Comparison of ENCODE assay signal across 9 cellular contexts in the genomic region with DNA sequence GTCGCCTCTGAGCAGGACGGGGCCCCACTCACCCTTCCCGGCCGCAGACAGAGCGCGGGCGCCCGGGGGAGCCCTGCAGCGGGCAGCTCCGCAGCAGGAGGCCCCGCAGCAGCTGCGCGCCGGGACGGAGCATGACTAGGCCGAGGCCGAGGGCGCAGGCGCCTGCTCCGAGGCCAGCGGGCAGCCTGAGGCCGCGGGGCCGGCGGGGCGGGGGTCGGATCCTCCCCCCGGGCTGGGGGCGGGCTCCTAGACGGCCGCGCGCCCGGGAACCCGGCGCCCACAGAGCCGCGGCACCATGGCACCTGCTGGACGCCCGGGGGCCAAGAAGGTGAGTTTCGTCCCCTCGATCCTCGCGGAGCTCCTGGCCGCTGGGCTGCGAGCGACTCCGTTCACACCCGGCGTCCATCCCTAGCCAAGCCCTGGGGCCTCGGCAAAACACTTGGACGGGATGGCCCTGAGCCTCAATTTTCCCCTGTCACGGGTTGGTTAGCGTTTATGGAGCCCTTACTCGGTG. TPM values are rescaled to one million over a fixed set of nuclear protein-coding genes. Genes with fewer than 3 reads are reported as not detected.
DNase-seq lines count a peak whose midpoint lies in the region; ATAC-seq and TF ChIP-seq lines count a peak whose summit lies in the region.
"Had no signal": no experiment of that assay in that cellular context is flagged by ENCODE, and none has a peak within 500 bp of the region (broad histone marks: within the 10 kb centered on the region; RNA-seq: fewer than 3 reads in every experiment).

A gene with protein sequence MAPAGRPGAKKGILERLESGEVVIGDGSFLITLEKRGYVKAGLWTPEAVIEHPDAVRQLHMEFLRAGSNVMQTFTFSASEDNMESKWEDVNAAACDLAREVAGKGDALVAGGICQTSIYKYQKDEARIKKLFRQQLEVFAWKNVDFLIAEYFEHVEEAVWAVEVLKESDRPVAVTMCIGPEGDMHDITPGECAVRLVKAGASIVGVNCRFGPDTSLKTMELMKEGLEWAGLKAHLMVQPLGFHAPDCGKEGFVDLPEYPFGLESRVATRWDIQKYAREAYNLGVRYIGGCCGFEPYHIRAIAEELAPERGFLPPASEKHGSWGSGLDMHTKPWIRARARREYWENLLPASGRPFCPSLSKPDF (plus strand): TSS at position 280 of the 514 bp plus-strand sequence. CDS start 16 bp downstream, at position 296.
A gene (minus strand): TSS at position 187 of the 514 bp plus-strand sequence. CDS start 54 bp downstream, at position 133.

- intact Hi-C loops in left cardiac atrium (cut with DNase I), result no loop called here

- peaks cover under 1% of the 10 kb centered on the region for H3K4me1 Mint-ChIP-seq in activated naive CD8-positive, alpha-beta T cell treated with anti-CD3 and anti-CD28 coated beads, Interleukin-2, amount 50 U/mL, for 24 hours
- peaks cover 3% of the 10 kb centered on the region for H3K4me1 Mint-ChIP-seq in activated CD4-positive, alpha-beta T cell treated with anti-CD3 and anti-CD28 coated beads, Interleukin-2, amount 10 ng/mL, durations not matched to agents 7 days and 5 days

- peak within 1 kb of the TSS; percentile 44 for H3K4me3 ChIP-seq in retinal pigment epithelial cell (ENCODE audit: low read length)

- no peak within 1 kb of the TSS for H3K4me3 Mint-ChIP-seq in activated naive CD8-positive, alpha-beta T cell treated with anti-CD3 and anti-CD28 coated beads, Interleukin-2, amount 50 U/mL, for 24 hours
- no peak within 1 kb of the TSS for H3K4me3 Mint-ChIP-seq in activated CD4-positive, alpha-beta T cell treated with anti-CD3 and anti-CD28 coated beads, Interleukin-2, amount 10 ng/mL, durations not matched to agents 7 days and 5 days

- POLR2A ChIA-PET in activated CD4-positive, alpha-beta T cell treated with anti-CD3 and anti-CD28 coated beads, Interleukin-2, amount 10 ng/mL, durations not matched to agents 7 days and 5 days (lab: Charles Lee), result no interaction called here

- peaks cover 36% of the 10 kb centered on the region for H3K27me3 Mint-ChIP-seq in activated naive CD8-positive, alpha-beta T cell treated with anti-CD3 and anti-CD28 coated beads, Interleukin-2, amount 50 U/mL, for 24 hours
- H3K27me3 Mint-ChIP-seq in activated CD4-positive, alpha-beta T cell treated with anti-CD3 and anti-CD28 coated beads, Interleukin-2, amount 10 ng/mL, durations not matched to agents 7 days and 5 days, result peaks cover 46% of the 10 kb centered on the region

- CTCF ChIA-PET in activated CD4-positive, alpha-beta T cell treated with anti-CD3 and anti-CD28 coated beads, Interleukin-2, amount 10 ng/mL, durations not matched to agents 7 days and 5 days (lab: Charles Lee), result no interaction called here

- TF ChIP-seq CTCF in retinal pigment epithelial cell (conservative IDR thresholded peaks at IDR 0.05; ENCODE audit: low read depth, low read length), result no peak

- no peaks in the 10 kb centered on the region for H3K36me3 Mint-ChIP-seq in activated naive CD8-positive, alpha-beta T cell treated with anti-CD3 and anti-CD28 coated beads, Interleukin-2, amount 50 U/mL, for 24 hours (ENCODE audit: low read depth)
- H3K36me3 Mint-ChIP-seq in activated CD4-positive, alpha-beta T cell treated with anti-CD3 and anti-CD28 coated beads, Interleukin-2, amount 10 ng/mL, durations not matched to agents 7 days and 5 days (ENCODE audit: low read depth), result no peaks in the 10 kb centered on the region

- peak; percentile 70 for DNase-seq in EH (ENCODE audit: low read depth)
- DNase-seq in activated naive CD8-positive, alpha-beta T cell treated with anti-CD3 and anti-CD28 coated beads, Interleukin-2, amount 50 U/mL, for 24 hours, result peak; percentile 13
- DNase-seq in left cardiac atrium, result peak; percentile 61
- no peak for DNase-seq in retinal pigment epithelial cell (ENCODE audit: low read depth)
- DNase-seq in activated CD4-positive, alpha-beta T cell treated with anti-CD3 and anti-CD28 coated beads, Interleukin-2, amount 10 ng/mL, durations not matched to agents 7 days and 5 days, result no peak
- DNase-seq: DND-41 had no signal

- no peak within 1 kb of the TSS for H3K27ac Mint-ChIP-seq in activated naive CD8-positive, alpha-beta T cell treated with anti-CD3 and anti-CD28 coated beads, Interleukin-2, amount 50 U/mL, for 24 hours
- H3K27ac Mint-ChIP-seq in activated CD4-positive, alpha-beta T cell treated with anti-CD3 and anti-CD28 coated beads, Interleukin-2, amount 10 ng/mL, durations not matched to agents 7 days and 5 days, result no peak within 1 kb of the TSS

- H3K9me3 Mint-ChIP-seq in activated naive CD8-positive, alpha-beta T cell treated with anti-CD3 and anti-CD28 coated beads, Interleukin-2, amount 50 U/mL, for 24 hours, result peaks cover 4% of the 10 kb centered on the region
- H3K9me3 Mint-ChIP-seq in activated CD4-positive, alpha-beta T cell treated with anti-CD3 and anti-CD28 coated beads, Interleukin-2, amount 10 ng/mL, durations not matched to agents 7 days and 5 days, result peaks cover 2% of the 10 kb centered on the region

- ATAC-seq in activated naive CD8-positive, alpha-beta T cell treated with anti-CD3 and anti-CD28 coated beads, Interleukin-2, amount 50 U/mL, for 24 hours, result no peak
- ATAC-seq in left cardiac atrium, result peak; percentile 94 to 97
- no peak for ATAC-seq in activated CD4-positive, CD25-positive, alpha-beta regulatory T cell treated with anti-CD3 and anti-CD28 coated beads, Interleukin-2, amount 50 U/mL, for 24 hours
- no peak for ATAC-seq in GM18870 (IDR thresholded peaks at IDR 0.05; ENCODE audit: unreplicated experiment)
- ATAC-seq in HG03439 (IDR thresholded peaks at IDR 0.05; ENCODE audit: unreplicated experiment), result no peak

RNA-seq across cellular contexts. Expression of the first gene that starts in this region (rescaled TPM):
- 10 to 100 TPM; 16.3 to 21.5 TPM for total RNA-seq in left cardiac atrium
- total RNA-seq in activated CD4-positive, alpha-beta T cell treated with anti-CD3 and anti-CD28 coated beads, Interleukin-2, amount 10 ng/mL, durations not matched to agents 7 days and 5 days, result not detected

RNA-seq across cellular contexts. Expression of the second gene that starts in this region (rescaled TPM):
- total RNA-seq in left cardiac atrium, result 1 to 10 TPM; 3.0 to 3.3 TPM
- total RNA-seq in activated CD4-positive, alpha-beta T cell treated with anti-CD3 and anti-CD28 coated beads, Interleukin-2, amount 10 ng/mL, durations not matched to agents 7 days and 5 days, result not detected

Comparison
In these comparisons a context has a peak if more than half of its experiments do, and no peak if none do; other contexts are left out.
1. RNA of the first gene that starts in this region (total RNA-seq): 16.3 to 21.5 TPM in left cardiac atrium; not detected in activated CD4-positive, alpha-beta T cell treated with anti-CD3 and anti-CD28 coated beads, Interleukin-2, amount 10 ng/mL, durations not matched to agents 7 days and 5 days; every median in the first group is over 10 times any median in the second.
2. DNase-seq: peak in EH (single experiment), activated naive CD8-positive, alpha-beta T cell treated with anti-CD3 and anti-CD28 coated beads, Interleukin-2, amount 50 U/mL, for 24 hours (single experiment) and left cardiac atrium (single experiment); none in retinal pigment epithelial cell (single experiment) and activated CD4-positive, alpha-beta T cell treated with anti-CD3 and anti-CD28 coated beads, Interleukin-2, amount 10 ng/mL, durations not matched to agents 7 days and 5 days (single experiment).
3. ATAC-seq: peak in left cardiac atrium (2 of 2); none in activated naive CD8-positive, alpha-beta T cell treated with anti-CD3 and anti-CD28 coated beads, Interleukin-2, amount 50 U/mL, for 24 hours (single experiment), activated CD4-positive, CD25-positive, alpha-beta regulatory T cell treated with anti-CD3 and anti-CD28 coated beads, Interleukin-2, amount 50 U/mL, for 24 hours (0 of 2), GM18870 (single experiment) and HG03439 (single experiment).